10 cellular contexts compared by ENCODE assay signal in genomic region chr17:19579867-19580565, GRCh38. TPM values are rescaled to one million over a fixed set of nuclear protein-coding genes. Genes with fewer than 3 reads are reported as not detected.
DNase-seq lines count a peak whose midpoint lies in the region; ATAC-seq and TF ChIP-seq lines count a peak whose summit lies in the region.
"Had no signal": no experiment of that assay in that cellular context is flagged by ENCODE, and none has a peak within 500 bp of the region (broad histone marks: within the 10 kb centered on the region; RNA-seq: fewer than 3 reads in every experiment).

No MANE protein-coding gene starts in this region.

- TF ChIP-seq CTCF in endodermal cell (conservative IDR thresholded peaks at IDR 0.05) (no peak), thyroid gland (IDR thresholded peaks at IDR 0.05) (no peak)

- H3K27me3 ChIP-seq in endodermal cell (ENCODE audit: control insufficient read depth, insufficient read depth, low read length, poor library complexity, severe bottlenecking), result peaks cover 5% of the 10 kb centered on the region
- H3K27me3 ChIP-seq in thyroid gland, result no peaks in the 10 kb centered on the region

- DNase-seq in DMS53 (lab: John Stamatoyannopoulos, UW), result peak; percentile 30
- no peak for DNase-seq in DMS53 treated with DMSO at 0.1 percent for 48 hours (lab: John Stamatoyannopoulos, UW; ENCODE audit: unreplicated experiment)
- DNase-seq in endodermal cell, result peak; percentile 72
- DNase-seq in memory B cell (ENCODE audit: low spot score in 2 of 2), result no peak
- peak; percentile 12 to 20 for DNase-seq in thyroid gland
- DNase-seq in activated naive CD4-positive, alpha-beta T cell treated with anti-CD3 and anti-CD28 coated beads, Interleukin-2, amount 10 ng/mL, durations not matched to agents 7 days and 5 days, result no peak
- DNase-seq: 8988T, NCI-H1694 had no signal

- intact Hi-C loops in thyroid gland (cut with DNase I), result loop anchor here (10.0 kb wide), 1 partner anchor 55 kb away; no protein-coding TSS in a partner anchor

- H3K4me3 Mint-ChIP-seq in endodermal cell (peak overlapping the region; percentile 60), memory B cell (peak overlapping the region; percentile 54)
- H3K4me3 Mint-ChIP-seq in activated naive CD4-positive, alpha-beta T cell treated with anti-CD3 and anti-CD28 coated beads, Interleukin-2, amount 10 ng/mL, durations not matched to agents 7 days and 5 days, result no peak overlapping the region

- WGBS in endodermal cell (ENCODE audit: insufficient coverage in 1 of 2, insufficient read length in 1 of 2), 2 experiments, result 51 to 82% methylated on average over 19 to 76 of the region's 76 CpGs
- WGBS in thyroid gland, 2 donors, result 13 to 23% methylated on average over 17 to 18 of the region's 76 CpGs

- H3K9me3 Mint-ChIP-seq in endodermal cell (no peaks in the 10 kb centered on the region), memory B cell (no peaks in the 10 kb centered on the region)
- no peaks in the 10 kb centered on the region for H3K9me3 Mint-ChIP-seq in activated naive CD4-positive, alpha-beta T cell treated with anti-CD3 and anti-CD28 coated beads, Interleukin-2, amount 10 ng/mL, durations not matched to agents 7 days and 5 days

- H3K27ac ChIP-seq in endodermal cell (ENCODE audit: low read depth, low read length) (no peak overlapping the region), thyroid gland (no peak overlapping the region)

- H3K4me1 Mint-ChIP-seq in endodermal cell (peaks cover 2% of the 10 kb centered on the region), memory B cell (no peaks in the 10 kb centered on the region)
- no peaks in the 10 kb centered on the region for H3K4me1 Mint-ChIP-seq in activated naive CD4-positive, alpha-beta T cell treated with anti-CD3 and anti-CD28 coated beads, Interleukin-2, amount 10 ng/mL, durations not matched to agents 7 days and 5 days

- H3K36me3 Mint-ChIP-seq in endodermal cell (ENCODE audit: low read depth) (no peaks in the 10 kb centered on the region), memory B cell (no peaks in the 10 kb centered on the region)
- no peaks in the 10 kb centered on the region for H3K36me3 Mint-ChIP-seq in activated naive CD4-positive, alpha-beta T cell treated with anti-CD3 and anti-CD28 coated beads, Interleukin-2, amount 10 ng/mL, durations not matched to agents 7 days and 5 days

- H3K4me1 ChIP-seq in endodermal cell (ENCODE audit: control insufficient read depth, insufficient read depth, low read length) (no peaks in the 10 kb centered on the region), thyroid gland (peaks cover 0 to 4% of the 10 kb centered on the region in 2 donors)

- H3K9me3 ChIP-seq in endodermal cell (ENCODE audit: control insufficient read depth, low read length) (no peaks in the 10 kb centered on the region), thyroid gland (no peaks in the 10 kb centered on the region)

- CTCF ChIA-PET in activated naive CD4-positive, alpha-beta T cell treated with anti-CD3 and anti-CD28 coated beads, Interleukin-2, amount 10 ng/mL, durations not matched to agents 7 days and 5 days (lab: Charles Lee), result interaction anchor here (0.6 kb wide), 1 partner anchor 215 kb away, joined by 3 read pairs; no protein-coding TSS in a partner anchor

- H3K27me3 Mint-ChIP-seq in endodermal cell (ENCODE audit: insufficient read depth) (peaks cover 12% of the 10 kb centered on the region), memory B cell (peaks cover 13% of the 10 kb centered on the region)
- H3K27me3 Mint-ChIP-seq in activated naive CD4-positive, alpha-beta T cell treated with anti-CD3 and anti-CD28 coated beads, Interleukin-2, amount 10 ng/mL, durations not matched to agents 7 days and 5 days, result peaks cover 62% of the 10 kb centered on the region

- no peak overlapping the region for H3K9ac ChIP-seq in endodermal cell (ENCODE audit: extremely low read depth, low read length, poor library complexity, severe bottlenecking)

- H3K4me3 ChIP-seq in endodermal cell (ENCODE audit: low read length), result no peak overlapping the region
- H3K4me3 ChIP-seq in thyroid gland (replicated peaks in 1 of 3), result peak overlapping the region in 2 of 3 donors; percentile 35 to 43

- TF ChIP-seq POLR2A in thyroid gland (IDR thresholded peaks at IDR 0.05), result no peak

- ATAC-seq in memory B cell (ENCODE audit: low read depth) (peak; percentile 14), HG02970 (IDR thresholded peaks at IDR 0.05; ENCODE audit: low FRiP score, unreplicated experiment) (no peak), HG03342 (IDR thresholded peaks at IDR 0.05; ENCODE audit: unreplicated experiment) (no peak)

- no peaks in the 10 kb centered on the region for H3K36me3 ChIP-seq in endodermal cell (ENCODE audit: control insufficient read depth, insufficient read depth, low read length)
- H3K36me3 ChIP-seq in thyroid gland, result no peaks in the 10 kb centered on the region

- H3K27ac Mint-ChIP-seq in endodermal cell (no peak overlapping the region), memory B cell (no peak overlapping the region)
- H3K27ac Mint-ChIP-seq in activated naive CD4-positive, alpha-beta T cell treated with anti-CD3 and anti-CD28 coated beads, Interleukin-2, amount 10 ng/mL, durations not matched to agents 7 days and 5 days, result no peak overlapping the region

RNA-seq across cellular contexts. Expression of gene SLC47A1, which starts 46.4 kb away (rescaled TPM):
- total RNA-seq in endodermal cell, result 1 to 10 TPM; 2.5 to 3.1 TPM
- polyA plus RNA-seq in endodermal cell (2013, experiment 1 of 2), result 3.1 TPM
- polyA plus RNA-seq in endodermal cell (2013, experiment 2 of 2), result 2.9 TPM
- 10 to 100 TPM in 2 of 4 donors, 1 to 10 TPM in 2; 4.3 to 48.6 (median 11.8) TPM for total RNA-seq in thyroid gland

Comparison
In these comparisons a context has a peak if more than half of its experiments do, and no peak if none do; other contexts are left out.
1. DNase-seq: peak in DMS53 (single experiment), endodermal cell (single experiment) and thyroid gland (2 of 2); none in DMS53 treated with DMSO at 0.1 percent for 48 hours (single experiment), memory B cell (0 of 2) and activated naive CD4-positive, alpha-beta T cell treated with anti-CD3 and anti-CD28 coated beads, Interleukin-2, amount 10 ng/mL, durations not matched to agents 7 days and 5 days (single experiment).